In genomic region chr12:7972269-7972668, GRCh38 we compare ENCODE assay signal across 8 cellular contexts. TPM values are rescaled to one million over a fixed set of nuclear protein-coding genes. Genes with fewer than 3 reads are reported as not detected.
DNase-seq lines count a peak whose midpoint lies in the region; ATAC-seq, FAIRE-seq and TF ChIP-seq lines count a peak whose summit lies in the region.
"Not testable (repeated sequence)": the region's sequence is repeated elsewhere in the genome, so short reads cannot be mapped to it uniquely, and the experiment has no call there.

No MANE protein-coding gene starts in this region.

- not testable (repeated sequence) for H3K9me3 Mint-ChIP-seq in CD14-positive monocyte; T-helper 1 cell treated with Interleukin-12 subunit alpha and Interleukin-12 subunit beta and Interleukin-4 antibody, amounts not matched to agents 30 μg/mL and 1 μg/mL, for 36 hours; activated T-cell treated with anti-CD3 and anti-CD28 coated beads, Interleukin-2, amount 50 U/mL, for 24 hours; astrocyte (ENCODE audit: unreplicated experiment); immature natural killer cell; nephron; stimulated activated naive CD8-positive, alpha-beta T cell treated with anti-CD3 and anti-CD28 coated beads, Interleukin-15, amount 100 ng/mL, for 72 hours

- not testable (repeated sequence) for H3K9ac ChIP-seq in GM23248; astrocyte (ENCODE audit: low read length)

- H2AFZ ChIP-seq in GM23248; astrocyte (ENCODE audit: low read depth, low read length): not testable (repeated sequence)

- H3K9me2 ChIP-seq in GM23248 (ENCODE audit: insufficient read depth) = not testable (repeated sequence)

- in situ Hi-C loops in GM23248 (cut with MboI) = not testable (repeated sequence)

- H3K4me2 ChIP-seq in GM23248 (ENCODE audit: unreplicated experiment) = peak overlapping the region; percentile 65
- H3K4me2 ChIP-seq in astrocyte (ENCODE audit: low read length) = peak overlapping the region; percentile 11

- not testable (repeated sequence) for H3K27me3 Mint-ChIP-seq in CD14-positive monocyte (ENCODE audit: low read depth in 3 of 3); T-helper 1 cell treated with Interleukin-12 subunit alpha and Interleukin-12 subunit beta and Interleukin-4 antibody, amounts not matched to agents 30 μg/mL and 1 μg/mL, for 36 hours (ENCODE audit: low read depth); activated T-cell treated with anti-CD3 and anti-CD28 coated beads, Interleukin-2, amount 50 U/mL, for 24 hours; astrocyte (ENCODE audit: low read depth, unreplicated experiment); nephron (ENCODE audit: low read depth); stimulated activated naive CD8-positive, alpha-beta T cell treated with anti-CD3 and anti-CD28 coated beads, Interleukin-15, amount 100 ng/mL, for 72 hours
- peaks cover 5 to 14% (median 10%) of the 10 kb centered on the region in 3 donors for H3K27me3 Mint-ChIP-seq in immature natural killer cell (ENCODE audit: low read depth in 3 of 3)

- not testable (repeated sequence) for TF ChIP-seq CTCF in CD14-positive monocyte (IDR thresholded peaks at IDR 0.05); astrocyte (IDR thresholded peaks at IDR 0.05; ENCODE audit: insufficient read depth, low read depth, low read length); nephron (IDR thresholded peaks at IDR 0.05; ENCODE audit: unreplicated experiment in 3 of 3)

- not testable (repeated sequence) for H3K27me3 ChIP-seq in GM23248 (replicated peaks; ENCODE audit: insufficient read depth); astrocyte (ENCODE audit: insufficient read depth, low read length)

- H3K4me1 Mint-ChIP-seq in CD14-positive monocyte (peaks cover 41% of the 10 kb centered on the region), astrocyte (ENCODE audit: low read depth, unreplicated experiment) (peaks cover 11% of the 10 kb centered on the region), immature natural killer cell (peaks cover 35 to 37% of the 10 kb centered on the region in 2 donors), nephron (peaks cover 23% of the 10 kb centered on the region)
- peaks cover 25% of the 10 kb centered on the region for H3K4me1 Mint-ChIP-seq in T-helper 1 cell treated with Interleukin-12 subunit alpha and Interleukin-12 subunit beta and Interleukin-4 antibody, amounts not matched to agents 30 μg/mL and 1 μg/mL, for 36 hours (ENCODE audit: low read depth)
- peaks cover 37% of the 10 kb centered on the region for H3K4me1 Mint-ChIP-seq in activated T-cell treated with anti-CD3 and anti-CD28 coated beads, Interleukin-2, amount 50 U/mL, for 24 hours (ENCODE audit: low read depth)
- H3K4me1 Mint-ChIP-seq in stimulated activated naive CD8-positive, alpha-beta T cell treated with anti-CD3 and anti-CD28 coated beads, Interleukin-15, amount 100 ng/mL, for 72 hours = peaks cover 35% of the 10 kb centered on the region

- peak overlapping the region; percentile 88 to 96 (median 93) for H3K27ac Mint-ChIP-seq in CD14-positive monocyte
- peak overlapping the region; percentile 86 for H3K27ac Mint-ChIP-seq in T-helper 1 cell treated with Interleukin-12 subunit alpha and Interleukin-12 subunit beta and Interleukin-4 antibody, amounts not matched to agents 30 μg/mL and 1 μg/mL, for 36 hours
- peak overlapping the region; percentile 90 for H3K27ac Mint-ChIP-seq in activated T-cell treated with anti-CD3 and anti-CD28 coated beads, Interleukin-2, amount 50 U/mL, for 24 hours
- H3K27ac Mint-ChIP-seq in astrocyte (ENCODE audit: unreplicated experiment) = not testable (repeated sequence)
- H3K27ac Mint-ChIP-seq in immature natural killer cell = peak overlapping the region; percentile 88 to 98 (median 94)
- peak overlapping the region; percentile 53 to 91 (median 87) for H3K27ac Mint-ChIP-seq in nephron
- H3K27ac Mint-ChIP-seq in stimulated activated naive CD8-positive, alpha-beta T cell treated with anti-CD3 and anti-CD28 coated beads, Interleukin-15, amount 100 ng/mL, for 72 hours = peak overlapping the region; percentile 87 to 96

- not testable (repeated sequence) for H3K36me3 Mint-ChIP-seq in CD14-positive monocyte; T-helper 1 cell treated with Interleukin-12 subunit alpha and Interleukin-12 subunit beta and Interleukin-4 antibody, amounts not matched to agents 30 μg/mL and 1 μg/mL, for 36 hours (ENCODE audit: low read depth); activated T-cell treated with anti-CD3 and anti-CD28 coated beads, Interleukin-2, amount 50 U/mL, for 24 hours (ENCODE audit: low read depth); astrocyte (ENCODE audit: low read depth, unreplicated experiment); immature natural killer cell; nephron (ENCODE audit: low read depth)

- not testable (repeated sequence) for DNase-seq in CD14-positive monocyte (ENCODE audit: low spot score); GM23248; activated T-cell treated with anti-CD3 and anti-CD28 coated beads, Interleukin-2, amount 50 U/mL, for 24 hours; astrocyte (ENCODE audit: low read depth); stimulated activated naive CD8-positive, alpha-beta T cell treated with anti-CD3 and anti-CD28 coated beads, Interleukin-15, amount 100 ng/mL, for 72 hours
- peak in 2 of 3 donors; percentile 28 to 37 for DNase-seq in immature natural killer cell

- not testable (repeated sequence) for H3K79me2 ChIP-seq in GM23248 (ENCODE audit: insufficient read depth); astrocyte (ENCODE audit: insufficient read depth, low read length)

- H3K4me1 ChIP-seq in GM23248 (ENCODE audit: insufficient read depth) = peaks cover 18% of the 10 kb centered on the region
- not testable (repeated sequence) for H3K4me1 ChIP-seq in astrocyte (ENCODE audit: insufficient read depth, low read length)

- H3K27ac ChIP-seq in GM23248 = peak overlapping the region; percentile 41; the same call in 1 of the 2 replicates
- H3K27ac ChIP-seq in astrocyte (ENCODE audit: low read depth, low read length) = not testable (repeated sequence)

- H3F3A ChIP-seq in GM23248 (ENCODE audit: insufficient read depth) = peaks cover 20% of the 10 kb centered on the region

- not testable (repeated sequence) for H3K36me3 ChIP-seq in GM23248 (ENCODE audit: low read depth); astrocyte (ENCODE audit: insufficient read depth, low read length)

- H4K20me1 ChIP-seq in GM23248 (ENCODE audit: insufficient read depth); astrocyte (ENCODE audit: insufficient read depth, low read length): not testable (repeated sequence)

- ATAC-seq in stimulated activated naive CD8-positive, alpha-beta T cell treated with anti-CD3 and anti-CD28 coated beads, Interleukin-15, amount 100 ng/mL, for 72 hours = not testable (repeated sequence)

- H3K4me3 Mint-ChIP-seq in CD14-positive monocyte (peak overlapping the region in 1 of 2 donors; percentile 64), immature natural killer cell (peak overlapping the region; percentile 65 to 87 (median 80)), nephron (peak overlapping the region; percentile 31 to 40 (median 34))
- peak overlapping the region; percentile 67 for H3K4me3 Mint-ChIP-seq in T-helper 1 cell treated with Interleukin-12 subunit alpha and Interleukin-12 subunit beta and Interleukin-4 antibody, amounts not matched to agents 30 μg/mL and 1 μg/mL, for 36 hours
- H3K4me3 Mint-ChIP-seq in activated T-cell treated with anti-CD3 and anti-CD28 coated beads, Interleukin-2, amount 50 U/mL, for 24 hours = peak overlapping the region; percentile 73
- not testable (repeated sequence) for H3K4me3 Mint-ChIP-seq in astrocyte (ENCODE audit: unreplicated experiment)
- H3K4me3 Mint-ChIP-seq in stimulated activated naive CD8-positive, alpha-beta T cell treated with anti-CD3 and anti-CD28 coated beads, Interleukin-15, amount 100 ng/mL, for 72 hours = peak overlapping the region; percentile 65 to 84

- intact Hi-C loops in CD14-positive monocyte (cut with micrococcal nuclease) = not testable (repeated sequence)

- H3K4me3 ChIP-seq in GM23248 = 0 out of 2 replicates have a peak overlapping the region, but pooled peaks have one; percentile 22
- H3K4me3 ChIP-seq in astrocyte (ENCODE audit: insufficient read depth, low read depth, low read length) = not testable (repeated sequence)

- FAIRE-seq in astrocyte (lab: Jason Lieb, UNC) = peak; percentile 76

- WGBS in GM23248 (ENCODE audit: low coverage in 1 of 2, low lambda C conversion rate in 2 of 2, missing lambda C conversion rate in 2 of 2), 2 experiments = 0 to 26% methylated on average over 3 to 4 of the region's 9 CpGs

- not testable (repeated sequence) for H3K9me3 ChIP-seq in GM23248 (ENCODE audit: low read depth); astrocyte (ENCODE audit: insufficient read depth, low read depth, low read length)

RNA-seq across cellular contexts. Expression of gene SLC2A3, which starts 36.3 kb away (rescaled TPM):
- polyA plus RNA-seq in CD14-positive monocyte (100 to 1,000 TPM; 128 to 179 TPM), GM23248 (2016; fragmentation: Nextera tagmentation; extraction: Ambion mirVana) (71.5 and 71.8 TPM in 2 replicates), immature natural killer cell (100 to 1,000 TPM in 2 of 3 donors, 10 to 100 TPM in 1; 55.0 to 114 (median 114) TPM)
- total RNA-seq in GM23248 (2014; rRNA removed; shearing (Covaris generic)) = 72.5 and 73.7 TPM in 2 replicates
- total RNA-seq in astrocyte = 178 and 389 TPM in 2 replicates
